ENCODE assay signal across 15 cellular contexts in genomic region chr12:45458854-45459807, GRCh38.
DNase-seq lines count a peak whose midpoint lies in the region; ATAC-seq, FAIRE-seq and TF ChIP-seq lines count a peak whose summit lies in the region.
"Had no signal": no experiment of that assay in that cellular context is flagged by ENCODE, and none has a peak within 500 bp of the region (broad histone marks: within the 10 kb centered on the region; RNA-seq: fewer than 3 reads in every experiment).

No MANE protein-coding gene starts in this region.

- no peaks in the 10 kb centered on the region for H4K20me1 ChIP-seq in HepG2 (ENCODE audit: insufficient read depth, low read length)

- BruUV-seq in HepG2 (replicated peaks; lab: Mats Ljungman, UMichigan), result no TSS peak

- H3K4me1 ChIP-seq in HepG2 (ENCODE audit: insufficient read depth, low read length) (no peaks in the 10 kb centered on the region), right lobe of liver (no peaks in the 10 kb centered on the region), right cardiac atrium (ENCODE audit: control insufficient read depth, insufficient read depth, low read length) (no peaks in the 10 kb centered on the region)
- H3K4me1 ChIP-seq: body of pancreas had no signal

- TF ChIP-seq EP300 in HepG2 (IDR thresholded peaks at IDR 0.05; ENCODE audit: low read depth in 2 of 2, low read length in 2 of 2), result no peak
- no peak for TF ChIP-seq EP300 in HepG2 (CRISPR knock-in tag; IDR thresholded peaks at IDR 0.05; ENCODE audit: borderline replicate concordance)

- TF ChIP-seq CTCF in HepG2 (CRISPR knock-in tag; IDR thresholded peaks at IDR 0.05) (no peak), right lobe of liver (IDR thresholded peaks at IDR 0.05) (no peak)

- no peak overlapping the region for H3K4me2 ChIP-seq in HepG2 (ENCODE audit: low read depth, low read length)
- H3K4me2 ChIP-seq: PC-9 had no signal

- TF ChIP-seq POLR2A in HepG2 (IDR thresholded peaks at IDR 0.05; ENCODE audit: insufficient read depth in 1 of 2, low read depth in 2 of 2, low read length in 2 of 2) (no peak), right lobe of liver (IDR thresholded peaks at IDR 0.05) (no peak)

- no peak for TF ChIP-seq RAD21 in HepG2 (CRISPR knock-in tag; IDR thresholded peaks at IDR 0.05)

- WGBS in HepG2 (ENCODE audit: low lambda C conversion rate), result 3% methylated on average over 4 of the region's 4 CpGs
- WGBS in right lobe of liver (ENCODE audit: insufficient coverage, low coverage, low lambda C conversion rate, missing lambda C conversion rate), result 68% methylated on average over 4 of the region's 4 CpGs
- WGBS in right cardiac atrium, result 41% methylated on average over 4 of the region's 4 CpGs

- no peak for DNase-seq in HepG2 (ENCODE audit: low spot score)
- DNase-seq in right lobe of liver, result no peak
- DNase-seq in epidermal melanocyte (ENCODE audit: insufficient read length, low spot score), result peak; percentile 33
- DNase-seq in right cardiac atrium, result no peak
- no peak for DNase-seq in NCI-H1105 (lab: John Stamatoyannopoulos, UW)
- no peak for DNase-seq in posterior cingulate gyrus
- DNase-seq: activated B cell treated with CpG ODN at 0.5 μM for 24 hours; activated gamma-delta T cell; body of pancreas; CD4-positive, alpha-beta T cell; gastrocnemius medialis; NCI-H2029; PC-9 had no signal

- H3K4me3 ChIP-seq in HepG2 (replicated peaks in 1 of 3; ENCODE audit: insufficient read depth in 1 of 3, low read depth in 2 of 3, low read length in 3 of 3) (no peak overlapping the region), right lobe of liver (no peak overlapping the region), right cardiac atrium (ENCODE audit: low read length) (no peak overlapping the region)
- H3K4me3 ChIP-seq: body of pancreas, gastrocnemius medialis, PC-9 had no signal

- H3K27me3 ChIP-seq in HepG2 (ENCODE audit: control insufficient read depth in 1 of 2, insufficient read depth in 2 of 2, low read length in 2 of 2) (peaks cover 0 to 4% of the 10 kb centered on the region in 2 experiments; a peak in 1 of 5 replicates), right lobe of liver (no peaks in the 10 kb centered on the region), right cardiac atrium (ENCODE audit: control insufficient read depth, insufficient read depth) (no peaks in the 10 kb centered on the region)
- H3K27me3 ChIP-seq: body of pancreas, gastrocnemius medialis had no signal

- intact Hi-C loops in HepG2 (cut with micrococcal nuclease; ENCODE audit: unreplicated experiment) (no loop called here), right lobe of liver (cut with DNase I) (no loop called here), right cardiac atrium (cut with DNase I) (no loop called here), posterior cingulate gyrus (cut with DNase I) (no loop called here)

- CTCF ChIA-PET in HepG2 (lab: Yijun Ruan, JAX; ENCODE audit: low intra/inter-chr PET ratio, low total read pairs), result no interaction called here

- ATAC-seq in HepG2 (no peak), right lobe of liver (no peak), right cardiac atrium (peak; percentile 82 to 86), GM18870 (IDR thresholded peaks at IDR 0.05; ENCODE audit: unreplicated experiment) (no peak), HG03045 (IDR thresholded peaks at IDR 0.05; ENCODE audit: unreplicated experiment) (no peak)
- ATAC-seq: body of pancreas, gastrocnemius medialis had no signal

- in situ Hi-C loops in HepG2 (cut with HindIII; ENCODE audit: extremely low pct_ligation_motif_present, low pct_unique_long_range_greater_than_20kb), result no loop called here

- H3K79me2 ChIP-seq in HepG2 (ENCODE audit: insufficient read depth, low read length), result no peaks in the 10 kb centered on the region

- POLR2A ChIA-PET in HepG2 (lab: Yijun Ruan, JAX), result no interaction called here

- FAIRE-seq in HepG2 (lab: Jason Lieb, UNC), result no peak

- no peaks in the 10 kb centered on the region for H3K9me3 ChIP-seq in HepG2 (ENCODE audit: low read length)
- no peaks in the 10 kb centered on the region for H3K9me3 ChIP-seq in right lobe of liver
- H3K9me3 ChIP-seq in right cardiac atrium (ENCODE audit: control insufficient read depth, low read length), result no peaks in the 10 kb centered on the region
- H3K9me3 ChIP-seq: body of pancreas, gastrocnemius medialis had no signal

- H3K36me3 ChIP-seq in HepG2 (replicated peaks in 1 of 2; ENCODE audit: control insufficient read depth in 1 of 2, insufficient read depth in 2 of 2, low read length in 2 of 2) (no peaks in the 10 kb centered on the region), right lobe of liver (no peaks in the 10 kb centered on the region)
- H3K36me3 ChIP-seq: gastrocnemius medialis had no signal

- no peak overlapping the region for H2AFZ ChIP-seq in HepG2 (ENCODE audit: low read length)
- H2AFZ ChIP-seq: PC-9 had no signal

- no peak overlapping the region for H3K9ac ChIP-seq in HepG2 (ENCODE audit: insufficient read depth, low read depth, low read length)

- H3K27ac ChIP-seq in HepG2 (ENCODE audit: extremely low read length, insufficient read depth, low read length) (no peak overlapping the region), right lobe of liver (no peak overlapping the region), right cardiac atrium (ENCODE audit: low read length) (no peak overlapping the region)
- H3K27ac ChIP-seq: body of pancreas, gastrocnemius medialis, PC-9 had no signal

TF ChIP-seq in HepG2, 621 proteins besides CTCF, POLR2A, EP300 and RAD21 (continues in another document):
- TF ChIP-seq ZNF207 (IDR thresholded peaks at IDR 0.05; ENCODE audit: borderline replicate concordance) (no peak), FOSL1 (CRISPR knock-in tag; IDR thresholded peaks at IDR 0.05; ENCODE audit: borderline replicate concordance) (no peak), SKIL (CRISPR knock-in tag; IDR thresholded peaks at IDR 0.05; ENCODE audit: borderline replicate concordance) (no peak), MAFK (conservative IDR thresholded peaks at IDR 0.05 in 1 of 2, IDR thresholded peaks at IDR 0.05 in 1 of 2; ENCODE audit: low read length in 2 of 2) (peak; percentile 54 to 78), TERF1 (CRISPR knock-in tag; IDR thresholded peaks at IDR 0.05) (no peak), MAFF (IDR thresholded peaks at IDR 0.05; ENCODE audit: low read depth, low read length) (peak; percentile 65), FOXK1 (CRISPR knock-in tag; IDR thresholded peaks at IDR 0.05; ENCODE audit: borderline replicate concordance, low read depth) (no peak), ZNF563 (CRISPR knock-in tag; IDR thresholded peaks at IDR 0.05) (no peak)
- TF ChIP-seq, protein P1, sequence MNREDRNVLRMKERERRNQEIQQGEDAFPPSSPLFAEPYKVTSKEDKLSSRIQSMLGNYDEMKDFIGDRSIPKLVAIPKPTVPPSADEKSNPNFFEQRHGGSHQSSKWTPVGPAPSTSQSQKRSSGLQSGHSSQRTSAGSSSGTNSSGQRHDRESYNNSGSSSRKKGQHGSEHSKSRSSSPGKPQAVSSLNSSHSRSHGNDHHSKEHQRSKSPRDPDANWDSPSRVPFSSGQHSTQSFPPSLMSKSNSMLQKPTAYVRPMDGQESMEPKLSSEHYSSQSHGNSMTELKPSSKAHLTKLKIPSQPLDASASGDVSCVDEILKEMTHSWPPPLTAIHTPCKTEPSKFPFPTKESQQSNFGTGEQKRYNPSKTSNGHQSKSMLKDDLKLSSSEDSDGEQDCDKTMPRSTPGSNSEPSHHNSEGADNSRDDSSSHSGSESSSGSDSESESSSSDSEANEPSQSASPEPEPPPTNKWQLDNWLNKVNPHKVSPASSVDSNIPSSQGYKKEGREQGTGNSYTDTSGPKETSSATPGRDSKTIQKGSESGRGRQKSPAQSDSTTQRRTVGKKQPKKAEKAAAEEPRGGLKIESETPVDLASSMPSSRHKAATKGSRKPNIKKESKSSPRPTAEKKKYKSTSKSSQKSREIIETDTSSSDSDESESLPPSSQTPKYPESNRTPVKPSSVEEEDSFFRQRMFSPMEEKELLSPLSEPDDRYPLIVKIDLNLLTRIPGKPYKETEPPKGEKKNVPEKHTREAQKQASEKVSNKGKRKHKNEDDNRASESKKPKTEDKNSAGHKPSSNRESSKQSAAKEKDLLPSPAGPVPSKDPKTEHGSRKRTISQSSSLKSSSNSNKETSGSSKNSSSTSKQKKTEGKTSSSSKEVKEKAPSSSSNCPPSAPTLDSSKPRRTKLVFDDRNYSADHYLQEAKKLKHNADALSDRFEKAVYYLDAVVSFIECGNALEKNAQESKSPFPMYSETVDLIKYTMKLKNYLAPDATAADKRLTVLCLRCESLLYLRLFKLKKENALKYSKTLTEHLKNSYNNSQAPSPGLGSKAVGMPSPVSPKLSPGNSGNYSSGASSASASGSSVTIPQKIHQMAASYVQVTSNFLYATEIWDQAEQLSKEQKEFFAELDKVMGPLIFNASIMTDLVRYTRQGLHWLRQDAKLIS (CRISPR knock-in tag; IDR thresholded peaks at IDR 0.05), result no peak

Comparison
In these comparisons a context has a peak if more than half of its experiments do, and no peak if none do; other contexts are left out.
1. ATAC-seq: peak in right cardiac atrium (2 of 2); none in HepG2 (single experiment), right lobe of liver (0 of 4), GM18870 (single experiment) and HG03045 (single experiment).